In the genomic region with DNA sequence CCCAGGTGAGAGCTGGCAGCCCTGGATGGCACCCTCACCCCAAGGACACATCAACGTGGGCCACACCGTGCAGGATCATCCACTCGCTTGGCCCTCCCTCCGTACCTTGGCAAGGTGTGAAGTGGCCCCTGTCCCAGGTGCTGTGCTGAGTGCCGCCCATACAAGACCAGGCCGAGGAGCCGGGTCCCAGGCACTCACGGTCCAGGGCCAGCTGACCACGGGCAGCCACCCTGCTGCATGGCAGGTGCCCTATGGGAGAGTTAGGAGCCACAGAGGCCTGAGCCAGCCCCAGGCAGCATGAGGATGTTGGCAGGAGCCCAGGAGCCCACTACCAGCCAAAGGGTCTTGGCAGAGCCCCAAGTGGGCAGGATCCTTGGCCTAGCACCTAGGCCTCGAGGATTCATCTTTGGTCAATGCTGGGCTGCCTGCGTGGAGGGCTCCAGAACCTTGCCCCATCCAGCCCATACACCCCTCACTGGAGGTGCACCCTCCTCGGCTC, we compare ENCODE assay signal across 1 cellular context.
TF ChIP-seq lines count a peak whose summit lies in the region.

No MANE protein-coding gene starts in this region.

TF ChIP-seq in K562, 482 proteins besides CTCF, POLR2A, EP300 and RAD21 (continued from another document):
- TF ChIP-seq, protein P1, sequence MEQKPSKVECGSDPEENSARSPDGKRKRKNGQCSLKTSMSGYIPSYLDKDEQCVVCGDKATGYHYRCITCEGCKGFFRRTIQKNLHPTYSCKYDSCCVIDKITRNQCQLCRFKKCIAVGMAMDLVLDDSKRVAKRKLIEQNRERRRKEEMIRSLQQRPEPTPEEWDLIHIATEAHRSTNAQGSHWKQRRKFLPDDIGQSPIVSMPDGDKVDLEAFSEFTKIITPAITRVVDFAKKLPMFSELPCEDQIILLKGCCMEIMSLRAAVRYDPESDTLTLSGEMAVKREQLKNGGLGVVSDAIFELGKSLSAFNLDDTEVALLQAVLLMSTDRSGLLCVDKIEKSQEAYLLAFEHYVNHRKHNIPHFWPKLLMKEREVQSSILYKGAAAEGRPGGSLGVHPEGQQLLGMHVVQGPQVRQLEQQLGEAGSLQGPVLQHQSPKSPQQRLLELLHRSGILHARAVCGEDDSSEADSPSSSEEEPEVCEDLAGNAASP (IDR thresholded peaks at IDR 0.05) = no peak
- TF ChIP-seq ZNF274 (IDR thresholded peaks at IDR 0.05; ENCODE audit: borderline replicate concordance, low read depth, low read length) (no peak), BCL6 (CRISPR knock-in tag; IDR thresholded peaks at IDR 0.05) (no peak), ZNF184 (CRISPR knock-in tag; IDR thresholded peaks at IDR 0.05) (0 out of 2 replicates have a peak, but pooled peaks have one; percentile 2), DACH1 (IDR thresholded peaks at IDR 0.05; ENCODE audit: partially characterized antibody) (no peak), MXI1 (IDR thresholded peaks at IDR 0.05; ENCODE audit: low read depth, low read length) (no peak), TAF15 (IDR thresholded peaks at IDR 0.05; ENCODE audit: low read depth, low read length) (peak; percentile 40; the same call in 1 of the 2 replicates), TBL1XR1 (IDR thresholded peaks at IDR 0.05; ENCODE audit: low read length in 2 of 2) (peak in 1 of 2 experiments; percentile 19; a peak in 1 of 4 replicates), FOXJ2 (tag; IDR thresholded peaks at IDR 0.05) (no peak), PTTG1 (tag; IDR thresholded peaks at IDR 0.05; ENCODE audit: low read depth) (no peak), LEF1 (IDR thresholded peaks at IDR 0.05) (no peak), TRIM24 (IDR thresholded peaks at IDR 0.05) (no peak), HCFC1 (IDR thresholded peaks at IDR 0.05; ENCODE audit: low read depth, low read length) (no peak), PCBP2 (IDR thresholded peaks at IDR 0.05; ENCODE audit: low read depth, low read length, poor library complexity, severe bottlenecking) (no peak), ZNF316 (IDR thresholded peaks at IDR 0.05) (no peak), ZNF589 (CRISPR knock-in tag; IDR thresholded peaks at IDR 0.05; ENCODE audit: low read depth) (no peak), ZNF12 (CRISPR knock-in tag; IDR thresholded peaks at IDR 0.05) (no peak), NR4A1 (CRISPR knock-in tag; IDR thresholded peaks at IDR 0.05) (no peak), NR4A1 (tag; IDR thresholded peaks at IDR 0.05) (no peak), HNRNPH1 (optimal IDR thresholded peaks at IDR 0.05; ENCODE audit: low read depth, low read length) (no peak)
- TF ChIP-seq, protein P2, sequence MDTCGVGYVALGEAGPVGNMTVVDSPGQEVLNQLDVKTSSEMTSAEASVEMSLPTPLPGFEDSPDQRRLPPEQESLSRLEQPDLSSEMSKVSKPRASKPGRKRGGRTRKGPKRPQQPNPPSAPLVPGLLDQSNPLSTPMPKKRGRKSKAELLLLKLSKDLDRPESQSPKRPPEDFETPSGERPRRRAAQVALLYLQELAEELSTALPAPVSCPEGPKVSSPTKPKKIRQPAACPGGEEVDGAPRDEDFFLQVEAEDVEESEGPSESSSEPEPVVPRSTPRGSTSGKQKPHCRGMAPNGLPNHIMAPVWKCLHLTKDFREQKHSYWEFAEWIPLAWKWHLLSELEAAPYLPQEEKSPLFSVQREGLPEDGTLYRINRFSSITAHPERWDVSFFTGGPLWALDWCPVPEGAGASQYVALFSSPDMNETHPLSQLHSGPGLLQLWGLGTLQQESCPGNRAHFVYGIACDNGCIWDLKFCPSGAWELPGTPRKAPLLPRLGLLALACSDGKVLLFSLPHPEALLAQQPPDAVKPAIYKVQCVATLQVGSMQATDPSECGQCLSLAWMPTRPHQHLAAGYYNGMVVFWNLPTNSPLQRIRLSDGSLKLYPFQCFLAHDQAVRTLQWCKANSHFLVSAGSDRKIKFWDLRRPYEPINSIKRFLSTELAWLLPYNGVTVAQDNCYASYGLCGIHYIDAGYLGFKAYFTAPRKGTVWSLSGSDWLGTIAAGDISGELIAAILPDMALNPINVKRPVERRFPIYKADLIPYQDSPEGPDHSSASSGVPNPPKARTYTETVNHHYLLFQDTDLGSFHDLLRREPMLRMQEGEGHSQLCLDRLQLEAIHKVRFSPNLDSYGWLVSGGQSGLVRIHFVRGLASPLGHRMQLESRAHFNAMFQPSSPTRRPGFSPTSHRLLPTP (IDR thresholded peaks at IDR 0.05; ENCODE audit: borderline replicate concordance, extremely low read depth, insufficient read length) = no peak
- TF ChIP-seq, protein P3, sequence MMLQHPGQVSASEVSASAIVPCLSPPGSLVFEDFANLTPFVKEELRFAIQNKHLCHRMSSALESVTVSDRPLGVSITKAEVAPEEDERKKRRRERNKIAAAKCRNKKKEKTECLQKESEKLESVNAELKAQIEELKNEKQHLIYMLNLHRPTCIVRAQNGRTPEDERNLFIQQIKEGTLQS (IDR thresholded peaks at IDR 0.05) = no peak
- TF ChIP-seq, protein P3 (CRISPR knock-in tag; conservative IDR thresholded peaks at IDR 0.05) = 0 out of 2 replicates have a peak, but pooled peaks have one; percentile 9
- TF ChIP-seq, protein P4, sequence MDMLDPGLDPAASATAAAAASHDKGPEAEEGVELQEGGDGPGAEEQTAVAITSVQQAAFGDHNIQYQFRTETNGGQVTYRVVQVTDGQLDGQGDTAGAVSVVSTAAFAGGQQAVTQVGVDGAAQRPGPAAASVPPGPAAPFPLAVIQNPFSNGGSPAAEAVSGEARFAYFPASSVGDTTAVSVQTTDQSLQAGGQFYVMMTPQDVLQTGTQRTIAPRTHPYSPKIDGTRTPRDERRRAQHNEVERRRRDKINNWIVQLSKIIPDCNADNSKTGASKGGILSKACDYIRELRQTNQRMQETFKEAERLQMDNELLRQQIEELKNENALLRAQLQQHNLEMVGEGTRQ (CRISPR knock-in tag; IDR thresholded peaks at IDR 0.05) = no peak
- TF ChIP-seq, protein P5, sequence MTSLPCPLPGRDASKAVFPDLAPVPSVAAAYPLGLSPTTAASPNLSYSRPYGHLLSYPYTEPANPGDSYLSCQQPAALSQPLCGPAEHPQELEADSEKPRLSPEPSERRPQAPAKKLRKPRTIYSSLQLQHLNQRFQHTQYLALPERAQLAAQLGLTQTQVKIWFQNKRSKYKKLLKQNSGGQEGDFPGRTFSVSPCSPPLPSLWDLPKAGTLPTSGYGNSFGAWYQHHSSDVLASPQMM (CRISPR knock-in tag; IDR thresholded peaks at IDR 0.05) = no peak
- TF ChIP-seq, protein P6, sequence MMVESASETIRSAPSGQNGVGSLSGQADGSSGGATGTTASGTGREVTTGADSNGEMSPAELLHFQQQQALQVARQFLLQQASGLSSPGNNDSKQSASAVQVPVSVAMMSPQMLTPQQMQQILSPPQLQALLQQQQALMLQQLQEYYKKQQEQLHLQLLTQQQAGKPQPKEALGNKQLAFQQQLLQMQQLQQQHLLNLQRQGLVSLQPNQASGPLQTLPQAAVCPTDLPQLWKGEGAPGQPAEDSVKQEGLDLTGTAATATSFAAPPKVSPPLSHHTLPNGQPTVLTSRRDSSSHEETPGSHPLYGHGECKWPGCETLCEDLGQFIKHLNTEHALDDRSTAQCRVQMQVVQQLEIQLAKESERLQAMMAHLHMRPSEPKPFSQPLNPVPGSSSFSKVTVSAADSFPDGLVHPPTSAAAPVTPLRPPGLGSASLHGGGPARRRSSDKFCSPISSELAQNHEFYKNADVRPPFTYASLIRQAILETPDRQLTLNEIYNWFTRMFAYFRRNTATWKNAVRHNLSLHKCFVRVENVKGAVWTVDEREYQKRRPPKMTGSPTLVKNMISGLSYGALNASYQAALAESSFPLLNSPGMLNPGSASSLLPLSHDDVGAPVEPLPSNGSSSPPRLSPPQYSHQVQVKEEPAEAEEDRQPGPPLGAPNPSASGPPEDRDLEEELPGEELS (CRISPR knock-in tag; IDR thresholded peaks at IDR 0.05; ENCODE audit: borderline replicate concordance) = no peak
- TF ChIP-seq, protein P7, sequence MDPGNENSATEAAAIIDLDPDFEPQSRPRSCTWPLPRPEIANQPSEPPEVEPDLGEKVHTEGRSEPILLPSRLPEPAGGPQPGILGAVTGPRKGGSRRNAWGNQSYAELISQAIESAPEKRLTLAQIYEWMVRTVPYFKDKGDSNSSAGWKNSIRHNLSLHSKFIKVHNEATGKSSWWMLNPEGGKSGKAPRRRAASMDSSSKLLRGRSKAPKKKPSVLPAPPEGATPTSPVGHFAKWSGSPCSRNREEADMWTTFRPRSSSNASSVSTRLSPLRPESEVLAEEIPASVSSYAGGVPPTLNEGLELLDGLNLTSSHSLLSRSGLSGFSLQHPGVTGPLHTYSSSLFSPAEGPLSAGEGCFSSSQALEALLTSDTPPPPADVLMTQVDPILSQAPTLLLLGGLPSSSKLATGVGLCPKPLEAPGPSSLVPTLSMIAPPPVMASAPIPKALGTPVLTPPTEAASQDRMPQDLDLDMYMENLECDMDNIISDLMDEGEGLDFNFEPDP (CRISPR knock-in tag; IDR thresholded peaks at IDR 0.05) = no peak
- TF ChIP-seq, protein P8, sequence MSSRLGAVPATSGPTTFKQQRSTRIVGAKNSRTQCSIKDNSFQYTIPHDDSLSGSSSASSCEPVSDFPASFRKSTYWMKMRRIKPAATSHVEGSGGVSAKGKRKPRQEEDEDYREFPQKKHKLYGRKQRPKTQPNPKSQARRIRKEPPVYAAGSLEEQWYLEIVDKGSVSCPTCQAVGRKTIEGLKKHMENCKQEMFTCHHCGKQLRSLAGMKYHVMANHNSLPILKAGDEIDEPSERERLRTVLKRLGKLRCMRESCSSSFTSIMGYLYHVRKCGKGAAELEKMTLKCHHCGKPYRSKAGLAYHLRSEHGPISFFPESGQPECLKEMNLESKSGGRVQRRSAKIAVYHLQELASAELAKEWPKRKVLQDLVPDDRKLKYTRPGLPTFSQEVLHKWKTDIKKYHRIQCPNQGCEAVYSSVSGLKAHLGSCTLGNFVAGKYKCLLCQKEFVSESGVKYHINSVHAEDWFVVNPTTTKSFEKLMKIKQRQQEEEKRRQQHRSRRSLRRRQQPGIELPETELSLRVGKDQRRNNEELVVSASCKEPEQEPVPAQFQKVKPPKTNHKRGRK (tag; IDR thresholded peaks at IDR 0.05) = no peak
- TF ChIP-seq, protein P9, sequence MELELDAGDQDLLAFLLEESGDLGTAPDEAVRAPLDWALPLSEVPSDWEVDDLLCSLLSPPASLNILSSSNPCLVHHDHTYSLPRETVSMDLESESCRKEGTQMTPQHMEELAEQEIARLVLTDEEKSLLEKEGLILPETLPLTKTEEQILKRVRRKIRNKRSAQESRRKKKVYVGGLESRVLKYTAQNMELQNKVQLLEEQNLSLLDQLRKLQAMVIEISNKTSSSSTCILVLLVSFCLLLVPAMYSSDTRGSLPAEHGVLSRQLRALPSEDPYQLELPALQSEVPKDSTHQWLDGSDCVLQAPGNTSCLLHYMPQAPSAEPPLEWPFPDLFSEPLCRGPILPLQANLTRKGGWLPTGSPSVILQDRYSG (tag; conservative IDR thresholded peaks at IDR 0.05; ENCODE audit: low read depth) = no peak
- TF ChIP-seq, protein P10, sequence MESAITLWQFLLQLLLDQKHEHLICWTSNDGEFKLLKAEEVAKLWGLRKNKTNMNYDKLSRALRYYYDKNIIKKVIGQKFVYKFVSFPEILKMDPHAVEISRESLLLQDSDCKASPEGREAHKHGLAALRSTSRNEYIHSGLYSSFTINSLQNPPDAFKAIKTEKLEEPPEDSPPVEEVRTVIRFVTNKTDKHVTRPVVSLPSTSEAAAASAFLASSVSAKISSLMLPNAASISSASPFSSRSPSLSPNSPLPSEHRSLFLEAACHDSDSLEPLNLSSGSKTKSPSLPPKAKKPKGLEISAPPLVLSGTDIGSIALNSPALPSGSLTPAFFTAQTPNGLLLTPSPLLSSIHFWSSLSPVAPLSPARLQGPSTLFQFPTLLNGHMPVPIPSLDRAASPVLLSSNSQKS (CRISPR knock-in tag; IDR thresholded peaks at IDR 0.05) = no peak
- TF ChIP-seq, protein P11, sequence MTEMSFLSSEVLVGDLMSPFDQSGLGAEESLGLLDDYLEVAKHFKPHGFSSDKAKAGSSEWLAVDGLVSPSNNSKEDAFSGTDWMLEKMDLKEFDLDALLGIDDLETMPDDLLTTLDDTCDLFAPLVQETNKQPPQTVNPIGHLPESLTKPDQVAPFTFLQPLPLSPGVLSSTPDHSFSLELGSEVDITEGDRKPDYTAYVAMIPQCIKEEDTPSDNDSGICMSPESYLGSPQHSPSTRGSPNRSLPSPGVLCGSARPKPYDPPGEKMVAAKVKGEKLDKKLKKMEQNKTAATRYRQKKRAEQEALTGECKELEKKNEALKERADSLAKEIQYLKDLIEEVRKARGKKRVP (CRISPR knock-in tag; IDR thresholded peaks at IDR 0.05) = no peak
- TF ChIP-seq, protein P12, sequence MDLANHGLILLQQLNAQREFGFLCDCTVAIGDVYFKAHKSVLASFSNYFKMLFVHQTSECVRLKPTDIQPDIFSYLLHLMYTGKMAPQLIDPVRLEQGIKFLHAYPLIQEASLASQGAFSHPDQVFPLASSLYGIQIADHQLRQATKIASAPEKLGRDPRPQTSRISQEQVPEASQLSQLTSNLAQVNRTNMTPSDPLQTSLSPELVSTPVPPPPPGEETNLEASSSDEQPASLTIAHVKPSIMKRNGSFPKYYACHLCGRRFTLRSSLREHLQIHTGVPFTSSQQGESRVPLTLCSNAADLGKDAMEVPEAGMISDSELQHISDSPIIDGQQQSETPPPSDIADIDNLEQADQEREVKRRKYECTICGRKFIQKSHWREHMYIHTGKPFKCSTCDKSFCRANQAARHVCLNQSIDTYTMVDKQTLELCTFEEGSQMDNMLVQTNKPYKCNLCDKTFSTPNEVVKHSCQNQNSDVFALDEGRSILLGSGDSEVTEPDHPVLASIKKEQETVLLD (IDR thresholded peaks at IDR 0.05) = no peak
TF ChIP-seq in K562: peak in this region for 5.
